ENCODE assay signal across 19 cellular contexts in the genomic region with DNA sequence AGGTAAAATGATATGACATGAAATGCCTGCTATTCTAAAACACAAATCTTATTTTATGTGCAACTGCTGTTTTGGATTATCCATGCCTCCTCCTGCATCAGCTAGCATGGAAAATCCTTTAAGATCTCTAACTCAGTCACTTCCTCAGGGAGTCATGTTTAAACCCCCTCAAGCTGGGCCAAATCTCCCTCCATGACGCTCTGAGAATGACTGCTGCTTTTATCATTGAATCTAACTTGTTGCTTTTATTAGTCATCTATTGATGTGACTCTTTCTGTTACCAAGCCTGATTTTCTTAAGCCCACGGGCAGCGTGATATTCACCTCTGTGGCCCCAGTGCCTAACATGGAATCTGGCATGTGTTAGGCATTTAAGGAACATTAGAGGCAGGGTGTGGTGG.
DNase-seq lines count a peak whose midpoint lies in the region; ATAC-seq and TF ChIP-seq lines count a peak whose summit lies in the region.
"Had no signal": no experiment of that assay in that cellular context is flagged by ENCODE, and none has a peak within 500 bp of the region (broad histone marks: within the 10 kb centered on the region; RNA-seq: fewer than 3 reads in every experiment).

No MANE protein-coding gene starts in this region.

- no peak overlapping the region for H3K27ac ChIP-seq in right atrium auricular region
- H3K27ac ChIP-seq: BLaER1 treated with 17β-estradiol and CSF1 and Interleukin-3, amounts not matched to agents 10 nM and 100 nM; body of pancreas; neural progenitor cell; SJSA1; VCaP had no signal

- H3K36me3 ChIP-seq in kidney epithelial cell (ENCODE audit: control insufficient read depth, insufficient read depth, low read length) (no peaks in the 10 kb centered on the region), right atrium auricular region (no peaks in the 10 kb centered on the region)
- H3K36me3 ChIP-seq: gastroesophageal sphincter, neural progenitor cell, SJSA1 had no signal

- in situ Hi-C loops in Caki2 (cut with HindIII; ENCODE audit: low pct_unique_long_range_greater_than_20kb, low sequenced_read_pairs): no loop called here

- TF ChIP-seq CTCF in kidney epithelial cell (IDR thresholded peaks at IDR 0.05; ENCODE audit: insufficient read depth, low read length, poor library complexity, severe bottlenecking) (no peak), right atrium auricular region (IDR thresholded peaks at IDR 0.05) (no peak)

- H3K4me3 ChIP-seq in kidney epithelial cell (ENCODE audit: low read depth, low read length) (no peak overlapping the region), right atrium auricular region (no peak overlapping the region)
- H3K4me3 ChIP-seq: BLaER1 treated with 17β-estradiol and CSF1 and Interleukin-3, amounts not matched to agents 10 nM and 100 nM; body of pancreas; gastroesophageal sphincter; neural progenitor cell; SJSA1; skin epidermis had no signal

- no peak for ATAC-seq in HG03565 (IDR thresholded peaks at IDR 0.05; ENCODE audit: unreplicated experiment)
- ATAC-seq: body of pancreas, gastroesophageal sphincter had no signal

- no peaks in the 10 kb centered on the region for H3K9me3 ChIP-seq in right atrium auricular region
- H3K9me3 ChIP-seq: body of pancreas, SJSA1 had no signal

- DNase-seq in Caki2 (ENCODE audit: low read depth): peak; percentile 18
- peak; percentile 81 for DNase-seq in HT1080 (ENCODE audit: low read depth)
- peak; percentile 15 for DNase-seq in brain pericyte (ENCODE audit: low read depth, low spot score)
- peak; percentile 29 for DNase-seq in kidney epithelial cell (ENCODE audit: low read depth)
- DNase-seq in NCI-H748 treated with DMSO at 0.1 percent for 48 hours (lab: John Stamatoyannopoulos, UW): no peak
- DNase-seq in right atrium auricular region (ENCODE audit: low spot score): no peak
- DNase-seq in cerebellar nuclear complex (lab: John Stamatoyannopoulos, UW): no peak
- DNase-seq: activated gamma-delta T cell, body of pancreas, DMS53, immature natural killer cell, mesendoderm had no signal

- H3K27me3 ChIP-seq in kidney epithelial cell (ENCODE audit: control insufficient read depth, insufficient read depth, low read length) (no peaks in the 10 kb centered on the region), right atrium auricular region (no peaks in the 10 kb centered on the region)
- H3K27me3 ChIP-seq: BLaER1 treated with 17β-estradiol and CSF1 and Interleukin-3, amounts not matched to agents 10 nM and 100 nM; body of pancreas; gastroesophageal sphincter; neural progenitor cell; SJSA1 had no signal

- peaks cover 0 to 10% of the 10 kb centered on the region in 2 donors for H3K4me1 ChIP-seq in right atrium auricular region
- H3K4me1 ChIP-seq: BLaER1 treated with 17β-estradiol and CSF1 and Interleukin-3, amounts not matched to agents 10 nM and 100 nM; body of pancreas had no signal

Comparison
In these comparisons a context has a peak if more than half of its experiments do, and no peak if none do; other contexts are left out.
1. DNase-seq: peak in Caki2 (single experiment), HT1080 (single experiment), brain pericyte (single experiment) and kidney epithelial cell (single experiment); none in NCI-H748 treated with DMSO at 0.1 percent for 48 hours (single experiment), right atrium auricular region (single experiment) and cerebellar nuclear complex (0 of 2).